In the genomic region with DNA sequence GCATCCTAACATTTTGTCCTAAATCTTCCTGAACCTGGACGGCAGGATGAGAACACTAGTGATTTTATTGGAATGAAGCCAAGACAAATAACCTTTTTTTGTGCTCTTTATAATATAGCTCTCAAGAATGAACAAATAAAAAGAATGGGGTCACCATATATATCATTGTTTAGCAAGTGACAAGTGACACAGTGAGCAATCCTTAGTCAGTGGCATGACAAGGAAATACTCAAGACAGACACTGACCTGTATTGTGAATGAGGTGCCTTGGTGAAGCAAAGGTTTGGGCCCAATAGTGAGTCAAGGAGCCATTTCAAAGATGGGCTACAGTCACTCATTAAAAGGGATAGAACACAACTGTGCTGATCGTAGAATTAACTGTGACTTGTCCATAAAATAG, we compare ENCODE assay signal across 24 cellular contexts. TPM values are rescaled to one million over a fixed set of nuclear protein-coding genes. Genes with fewer than 3 reads are reported as not detected.
"Had no signal": no experiment of that assay in that cellular context is flagged by ENCODE, and none has a peak within 500 bp of the region (broad histone marks: within the 10 kb centered on the region; RNA-seq: fewer than 3 reads in every experiment).

No MANE protein-coding gene starts in this region.

- DNase-seq: activated CD4-positive, alpha-beta T cell treated with anti-CD3 and anti-CD28 coated beads for 36 hours; activated CD4-positive, alpha-beta T cell treated with anti-CD3 and anti-CD28 coated beads, Interleukin-2, amount 10 ng/mL, durations not matched to agents 7 days and 5 days; activated CD4-positive, alpha-beta T cell treated with anti-CD3 and anti-CD28 coated beads, Interleukin-2, amount 50 U/mL, for 48 hours; activated CD8-positive, alpha-beta T cell treated with anti-CD3 and anti-CD28 coated beads, Interleukin-2, amount 10 ng/mL, durations not matched to agents 7 days and 5 days; activated gamma-delta T cell; activated naive CD4-positive, alpha-beta T cell treated with Interleukin-2 at 50 U/mL for 16 hours; activated naive CD8-positive, alpha-beta T cell treated with anti-CD3 and anti-CD28 coated beads, Interleukin-2, amount 10 ng/mL, durations not matched to agents 7 days and 5 days; activated T-cell treated with anti-CD3 and anti-CD28 coated beads, Interleukin-2, amount 50 U/mL, for 24 hours; amygdala; NCI-H1105; NCI-H1436 treated with DMSO at 0.1 percent for 48 hours; NCI-H1694 treated with DMSO at 0.1 percent for 48 hours; NCI-H2029; NCI-H2107; NCI-H446; NCI-H510A treated with DMSO at 0.1 percent for 48 hours; NCI-H526 treated with DMSO at 0.1 percent for 48 hours; Peyer's patch; SK-N-SH had no signal

- ATAC-seq: activated CD4-positive, alpha-beta T cell treated with anti-CD3 and anti-CD28 coated beads for 36 hours; activated CD4-positive, CD25-positive, alpha-beta regulatory T cell treated with anti-CD3 and anti-CD28 coated beads, Interleukin-2, amount 50 U/mL, for 24 hours; activated CD8-positive, alpha-beta T cell treated with anti-CD3 and anti-CD28 coated beads, Interleukin-2, amount 10 ng/mL, durations not matched to agents 7 days and 5 days; Right ventricle myocardium inferior; WTC11 had no signal

RNA-seq across cellular contexts. Expression of gene PTGFR, which starts 35.7 kb away (rescaled TPM):
- total RNA-seq: activated CD4-positive, alpha-beta T cell treated with anti-CD3 and anti-CD28 coated beads for 36 hours; activated CD4-positive, alpha-beta T cell treated with anti-CD3 and anti-CD28 coated beads, Interleukin-2, amount 10 ng/mL, durations not matched to agents 7 days and 5 days; activated CD8-positive, alpha-beta T cell treated with anti-CD3 and anti-CD28 coated beads, Interleukin-2, amount 10 ng/mL, durations not matched to agents 7 days and 5 days; activated naive CD8-positive, alpha-beta T cell treated with anti-CD3 and anti-CD28 coated beads, Interleukin-2, amount 10 ng/mL, durations not matched to agents 7 days and 5 days; activated T-helper 2 cell treated with anti-CD3 and anti-CD28 coated beads, Interferon-gamma antibody, Interleukin-2, Interleukin-4, amounts not matched to agents 10 μg/mL and 5 μg/mL and 100 μg/mL, durations not matched to agents 14 hours and 24 hours and 36 hours; cardiac muscle cell had no signal
